Comparison of ENCODE assay signal across 18 cellular contexts in genomic region chr9:98334796-98335195, GRCh38.
"Had no signal": no experiment of that assay in that cellular context is flagged by ENCODE, and none has a peak within 500 bp of the region (broad histone marks: within the 10 kb centered on the region; RNA-seq: fewer than 3 reads in every experiment).

No MANE protein-coding gene starts in this region.

- H3K9me3 ChIP-seq: body of pancreas, lower lobe of right lung, testis, vagina had no signal

- H2AFZ ChIP-seq: neural progenitor cell had no signal

- DNase-seq: activated CD4-positive, alpha-beta memory T cell treated with anti-CD3 and anti-CD28 coated beads for 36 hours; activated CD4-positive, alpha-beta T cell treated with anti-CD3 and anti-CD28 coated beads for 48 hours; activated gamma-delta T cell treated with Interleukin-2 at 50 U/mL for 16 hours; activated T-cell treated with anti-CD3 and anti-CD28 coated beads for 4 hours; anterior cingulate cortex; body of pancreas; effector CD4-positive, alpha-beta T cell; kidney; lower lobe of right lung; naive thymus-derived CD8-positive, alpha-beta T cell; stimulated activated CD4-positive, alpha-beta T cell treated with anti-CD3 and anti-CD28 coated beads, Interleukin-4, amount 100 ng/mL, for 1 hour; stimulated activated naive CD4-positive, alpha-beta T cell; testis; trophoblast cell had no signal

- H3K36me3 ChIP-seq: lower lobe of right lung, neural progenitor cell, vagina had no signal

- H3K27ac ChIP-seq: body of pancreas, foreskin keratinocyte, lower lobe of right lung, neural progenitor cell, testis, vagina had no signal

- ATAC-seq: body of pancreas; left lobe of liver; lower lobe of right lung; naive thymus-derived CD8-positive, alpha-beta T cell had no signal

- H3K4me3 ChIP-seq: body of pancreas, lower lobe of right lung, neural progenitor cell, testis, vagina had no signal

- FAIRE-seq: kidney had no signal

- H3K9ac ChIP-seq: neural progenitor cell had no signal

- H3K4me2 ChIP-seq: neural progenitor cell had no signal

- H3K4me1 ChIP-seq: body of pancreas, neural progenitor cell, testis, vagina had no signal

- H3K27me3 ChIP-seq: body of pancreas, neural progenitor cell, testis, vagina had no signal
